Comparison of ENCODE assay signal across 11 cellular contexts in genomic region chr9:3299872-3300271, GRCh38.
DNase-seq lines count a peak whose midpoint lies in the region; ATAC-seq and TF ChIP-seq lines count a peak whose summit lies in the region.
"Had no signal": no experiment of that assay in that cellular context is flagged by ENCODE, and none has a peak within 500 bp of the region (broad histone marks: within the 10 kb centered on the region; RNA-seq: fewer than 3 reads in every experiment).

No MANE protein-coding gene starts in this region.

- H2AFZ ChIP-seq in Karpas-422 (ENCODE audit: low read length) (peak overlapping the region; percentile 45; the same call in 1 of the 2 replicates), SK-N-SH (ENCODE audit: low read depth) (no peak overlapping the region)

- no peak overlapping the region for H3K27ac ChIP-seq in BLaER1
- peak overlapping the region; percentile 71 for H3K27ac ChIP-seq in Karpas-422 (ENCODE audit: low read length)
- no peak overlapping the region for H3K27ac ChIP-seq in SK-N-SH (ENCODE audit: low read depth in 2 of 2, low read length in 1 of 2)
- no peak overlapping the region for H3K27ac ChIP-seq in aorta (ENCODE audit: low read depth in 1 of 2, low read length in 2 of 2)

- TF ChIP-seq EP300 in SK-N-SH (IDR thresholded peaks at IDR 0.05; ENCODE audit: borderline replicate concordance in 1 of 2, low read depth in 1 of 2, low read length in 1 of 2): no peak

- TF ChIP-seq POLR2A in erythroblast (IDR thresholded peaks at IDR 0.05; ENCODE audit: low read length): no peak

- H3K4me3 ChIP-seq in BLaER1 (no peak overlapping the region), Karpas-422 (ENCODE audit: low read length) (peak overlapping the region; percentile 43), SK-N-SH (ENCODE audit: low read depth in 2 of 2, low read length in 1 of 2) (no peak overlapping the region), aorta (ENCODE audit: low read length in 2 of 2) (no peak overlapping the region)

- H4K20me1 ChIP-seq in BLaER1 (no peaks in the 10 kb centered on the region), Karpas-422 (ENCODE audit: insufficient read depth, low read depth, low read length) (no peaks in the 10 kb centered on the region), SK-N-SH (ENCODE audit: insufficient read depth) (no peaks in the 10 kb centered on the region)

- no peaks in the 10 kb centered on the region for H3F3A ChIP-seq in SK-N-SH (replicated peaks; ENCODE audit: insufficient read depth)

- WGBS in SK-N-SH (ENCODE audit: low lambda C conversion rate): 75% methylated on average over 2 of the region's 2 CpGs
- 81% methylated on average over 2 of the region's 2 CpGs for WGBS in aorta, 2 donors

- no peak for TF ChIP-seq CTCF in SK-N-SH (IDR thresholded peaks at IDR 0.05)

- H3K36me3 ChIP-seq in BLaER1: no peaks in the 10 kb centered on the region
- no peaks in the 10 kb centered on the region for H3K36me3 ChIP-seq in Karpas-422 (ENCODE audit: insufficient read depth, low read length)
- H3K36me3 ChIP-seq in SK-N-SH (replicated peaks in 1 of 2; ENCODE audit: control insufficient read depth in 1 of 2, insufficient read depth in 2 of 2, low read length in 1 of 2): no peaks in the 10 kb centered on the region
- no peaks in the 10 kb centered on the region for H3K36me3 ChIP-seq in aorta (ENCODE audit: control insufficient read depth in 1 of 2, insufficient read depth in 2 of 2, low read length in 1 of 2)

- CTCF ChIA-PET in SK-N-SH (lab: Yijun Ruan, JAX): no interaction called here

- no peak for TF ChIP-seq RAD21 in SK-N-SH (IDR thresholded peaks at IDR 0.05; ENCODE audit: low read length)

- POLR2A ChIA-PET in SK-N-SH (lab: Yijun Ruan, JAX): no interaction called here

- peak overlapping the region; percentile 7; the same call in 1 of the 2 replicates for H3K4me2 ChIP-seq in BLaER1
- peak overlapping the region; percentile 77 for H3K4me2 ChIP-seq in Karpas-422 (ENCODE audit: low read depth, low read length, poor library complexity, severe bottlenecking)
- H3K4me2 ChIP-seq in SK-N-SH: no peak overlapping the region

- H3K9ac ChIP-seq in BLaER1 (no peak overlapping the region), Karpas-422 (ENCODE audit: low read length) (peak overlapping the region; percentile 39; the same call in 1 of the 2 replicates), SK-N-SH (no peak overlapping the region)

- ATAC-seq in HG02852 (IDR thresholded peaks at IDR 0.05; ENCODE audit: unreplicated experiment) (peak; percentile 98), aorta (ENCODE audit: low FRiP score) (no peak)

- H3K4me1 ChIP-seq in BLaER1 (no peaks in the 10 kb centered on the region), Karpas-422 (ENCODE audit: low read length) (peaks cover 23% of the 10 kb centered on the region), SK-N-SH (ENCODE audit: control insufficient read depth in 1 of 2, insufficient read depth in 2 of 2, low read depth in 1 of 2, low read length in 1 of 2) (no peaks in the 10 kb centered on the region; a peak in 1 of 4 replicates), aorta (ENCODE audit: control insufficient read depth in 1 of 2, insufficient read depth in 2 of 2, low read length in 2 of 2) (no peaks in the 10 kb centered on the region)

- H3K9me2 ChIP-seq in Karpas-422 (replicated peaks; ENCODE audit: insufficient read depth, low read length) (no peaks in the 10 kb centered on the region), SK-N-SH (0 out of 2 replicates have a peak, but pooled peaks cover 4% of the 10 kb centered on the region)

- H3K79me2 ChIP-seq in Karpas-422 (ENCODE audit: low read length): no peaks in the 10 kb centered on the region
- no peaks in the 10 kb centered on the region; the same call in 1 of the 2 replicates for H3K79me2 ChIP-seq in SK-N-SH (ENCODE audit: insufficient read depth)

- H3K27me3 ChIP-seq in BLaER1: no peaks in the 10 kb centered on the region
- H3K27me3 ChIP-seq in Karpas-422 (ENCODE audit: low read length): no peaks in the 10 kb centered on the region
- H3K27me3 ChIP-seq in SK-N-SH (ENCODE audit: insufficient read depth): no peaks in the 10 kb centered on the region
- H3K27me3 ChIP-seq in aorta (ENCODE audit: control insufficient read depth in 1 of 2, insufficient read depth in 2 of 2, low read length in 1 of 2): no peaks in the 10 kb centered on the region

- DNase-seq in GM19240 (ENCODE audit: insufficient read length, low spot score) (peak; percentile 31), Karpas-422 (peak; percentile 85), SK-N-SH (no peak), aorta (no peak), erythroblast (lab: John Stamatoyannopoulos, UW) (no peak)
- DNase-seq in stimulated activated CD4-positive, alpha-beta T cell treated with anti-CD3 and anti-CD28 coated beads, Interleukin-2, amount 100 ng/mL, for 48 hours: no peak
- DNase-seq: activated T-cell treated with anti-CD3 and anti-CD28 coated beads, Interleukin-2, amount 50 U/mL, for 24 hours; NCI-H1105 treated with DMSO at 0.1 percent for 48 hours; occipital lobe had no signal

- H3K9me3 ChIP-seq in BLaER1 (no peaks in the 10 kb centered on the region), Karpas-422 (ENCODE audit: low read length) (no peaks in the 10 kb centered on the region), SK-N-SH (no peaks in the 10 kb centered on the region), aorta (ENCODE audit: control insufficient read depth, low read length) (no peaks in the 10 kb centered on the region)

- intact Hi-C loops in aorta (cut with DNase I): no loop called here

TF ChIP-seq in SK-N-SH, 30 proteins besides CTCF, POLR2A, EP300 and RAD21:
- no peak for TF ChIP-seq YY1 (IDR thresholded peaks at IDR 0.05; ENCODE audit: low read depth)
- no peak for TF ChIP-seq FOXM1 (IDR thresholded peaks at IDR 0.05; ENCODE audit: low read depth)
- TF ChIP-seq POLR2AphosphoS5 (IDR thresholded peaks at IDR 0.05; ENCODE audit: low read depth, low read length): no peak
- TF ChIP-seq MAX (IDR thresholded peaks at IDR 0.05; ENCODE audit: low read depth): no peak
- no peak for TF ChIP-seq USF2 (IDR thresholded peaks at IDR 0.05; ENCODE audit: borderline replicate concordance, low read depth, low read length)
- TF ChIP-seq NRF1 (IDR thresholded peaks at IDR 0.05; ENCODE audit: low read depth, low read length): no peak
- no peak for TF ChIP-seq MEF2A (IDR thresholded peaks at IDR 0.05; ENCODE audit: borderline replicate concordance, low read depth)
- TF ChIP-seq TEAD4 (IDR thresholded peaks at IDR 0.05; ENCODE audit: borderline replicate concordance, insufficient read depth): no peak
- TF ChIP-seq TCF12 (IDR thresholded peaks at IDR 0.05): no peak
- no peak for TF ChIP-seq SMC3 (IDR thresholded peaks at IDR 0.05; ENCODE audit: low read depth, low read length)
- no peak for TF ChIP-seq ZBTB33 (IDR thresholded peaks at IDR 0.05; ENCODE audit: borderline replicate concordance, low read depth)
- TF ChIP-seq GATA2 (CRISPR knock-in tag; IDR thresholded peaks at IDR 0.05): no peak
- TF ChIP-seq GABPA (IDR thresholded peaks at IDR 0.05; ENCODE audit: low read depth): no peak
- TF ChIP-seq JUND (IDR thresholded peaks at IDR 0.05): no peak
- no peak for TF ChIP-seq RCOR1 (IDR thresholded peaks at IDR 0.05; ENCODE audit: low read length)
- no peak for TF ChIP-seq FOSL2 (IDR thresholded peaks at IDR 0.05; ENCODE audit: borderline replicate concordance, low read depth)
- TF ChIP-seq ELF1 (IDR thresholded peaks at IDR 0.05): no peak
- TF ChIP-seq IRF3 (IDR thresholded peaks at IDR 0.05; ENCODE audit: low read depth, low read length): no peak
- TF ChIP-seq USF1 (IDR thresholded peaks at IDR 0.05; ENCODE audit: borderline replicate concordance, low read depth): no peak

Comparison
In these comparisons a context has a peak if more than half of its experiments do, and no peak if none do; other contexts are left out.
1. DNase-seq: peak in GM19240 (single experiment) and Karpas-422 (single experiment); none in SK-N-SH (single experiment), stimulated activated CD4-positive, alpha-beta T cell treated with anti-CD3 and anti-CD28 coated beads, Interleukin-2, amount 100 ng/mL, for 48 hours (0 of 2), aorta (0 of 2) and erythroblast (0 of 2).